In genomic region chr1:27626031-27626935, GRCh38 we compare ENCODE assay signal across 1 cellular context.
TF ChIP-seq lines count a peak whose summit lies in the region.

No MANE protein-coding gene starts in this region.

TF ChIP-seq in GM12878, 131 proteins besides CTCF, POLR2A, EP300 and RAD21 (continued from another document and continues in another):
- 0 out of 3 replicates have a peak, but pooled peaks of 1 of the 2 experiments have one; percentile 21 for TF ChIP-seq EGR1 (IDR thresholded peaks at IDR 0.05; ENCODE audit: borderline replicate concordance in 1 of 2, low read depth in 2 of 2, low read length in 2 of 2)
- no peak for TF ChIP-seq SIN3A (IDR thresholded peaks at IDR 0.05; ENCODE audit: low read depth, low read length)
- 0 out of 2 replicates have a peak, but pooled peaks have one; percentile 30 for TF ChIP-seq PAX5 (IDR thresholded peaks at IDR 0.05; ENCODE audit: borderline replicate concordance, low read depth, low read length)
- TF ChIP-seq ZNF207 (IDR thresholded peaks at IDR 0.05; ENCODE audit: borderline replicate concordance), result no peak
- TF ChIP-seq NBN (IDR thresholded peaks at IDR 0.05), result peak; percentile 72
- TF ChIP-seq CHD2 (IDR thresholded peaks at IDR 0.05; ENCODE audit: borderline replicate concordance, low read depth, low read length), result peak; percentile 77; the same call in 1 of the 2 replicates
- no peak for TF ChIP-seq RELA (IDR thresholded peaks at IDR 0.05; ENCODE audit: borderline replicate concordance, partially characterized antibody)
- no peak for TF ChIP-seq ESRRA (IDR thresholded peaks at IDR 0.05; ENCODE audit: low read length)
- peak; percentile 71 for TF ChIP-seq SKIL (IDR thresholded peaks at IDR 0.05; ENCODE audit: low read depth, poor library complexity, severe bottlenecking)
- TF ChIP-seq ZBTB40 (IDR thresholded peaks at IDR 0.05; ENCODE audit: borderline replicate concordance), result no peak
- no peak for TF ChIP-seq E2F4 (IDR thresholded peaks at IDR 0.05; ENCODE audit: low read depth, low read length)
- TF ChIP-seq ZNF592 (IDR thresholded peaks at IDR 0.05), result peak; percentile 64; the same call in 1 of the 2 replicates
- TF ChIP-seq RB1 (IDR thresholded peaks at IDR 0.05; ENCODE audit: borderline replicate concordance), result no peak; the same call in 1 of the 2 replicates
- peak; percentile 52; the same call in 1 of the 2 replicates for TF ChIP-seq ATF7 (IDR thresholded peaks at IDR 0.05; ENCODE audit: low read depth)
- no peak for TF ChIP-seq PML (IDR thresholded peaks at IDR 0.05; ENCODE audit: low read length)
- TF ChIP-seq ZBED1 (IDR thresholded peaks at IDR 0.05; ENCODE audit: borderline replicate concordance), result peak; percentile 17; the same call in 1 of the 2 replicates
- no peak for TF ChIP-seq CEBPB (IDR thresholded peaks at IDR 0.05; ENCODE audit: borderline replicate concordance in 1 of 2, low read depth in 2 of 2, low read length in 2 of 2)
- no peak for TF ChIP-seq SUPT20H (IDR thresholded peaks at IDR 0.05; ENCODE audit: borderline replicate concordance, control insufficient read depth, low read depth, low read length)
- no peak for TF ChIP-seq ZZZ3 (IDR thresholded peaks at IDR 0.05; ENCODE audit: control insufficient read depth, insufficient read length, low read depth)
- no peak for TF ChIP-seq IRF3 (IDR thresholded peaks at IDR 0.05)
- TF ChIP-seq ZBTB4 (CRISPR knock-in tag; IDR thresholded peaks at IDR 0.05), result no peak
- TF ChIP-seq ZNF24 (IDR thresholded peaks at IDR 0.05), result no peak
- no peak for TF ChIP-seq CUX1 (IDR thresholded peaks at IDR 0.05; ENCODE audit: insufficient replicate concordance, low read depth, low read length)
- TF ChIP-seq ZSCAN29 (IDR thresholded peaks at IDR 0.05), result peak; percentile 66; the same call in 1 of the 2 replicates
- TF ChIP-seq SRF (IDR thresholded peaks at IDR 0.05; ENCODE audit: low read depth in 2 of 2, low read length in 2 of 2), result no peak
- TF ChIP-seq FOXM1 (IDR thresholded peaks at IDR 0.05; ENCODE audit: low read depth, low read length), result no peak
- TF ChIP-seq MYC (IDR thresholded peaks at IDR 0.05; ENCODE audit: insufficient read depth, insufficient read length, insufficient replicate concordance, low read length, severe bottlenecking), result no peak
- TF ChIP-seq GATAD2B (conservative IDR thresholded peaks at IDR 0.05; ENCODE audit: low read depth), result peak; percentile 80
- peak; percentile 79 for TF ChIP-seq SMAD5 (IDR thresholded peaks at IDR 0.05; ENCODE audit: low read depth)
- peak; percentile 48 for TF ChIP-seq SMAD1 (IDR thresholded peaks at IDR 0.05; ENCODE audit: low read depth, partially characterized antibody)
- TF ChIP-seq PBX3 (IDR thresholded peaks at IDR 0.05; ENCODE audit: insufficient replicate concordance, low read depth, low read length), result no peak
- TF ChIP-seq KLF5 (IDR thresholded peaks at IDR 0.05; ENCODE audit: partially characterized antibody), result no peak
- TF ChIP-seq YY1 (IDR thresholded peaks at IDR 0.05; ENCODE audit: low read depth, low read length), result 0 out of 2 replicates have a peak, but pooled peaks have one; percentile 51
